Comparison of ENCODE assay signal across 7 cellular contexts in the genomic region with DNA sequence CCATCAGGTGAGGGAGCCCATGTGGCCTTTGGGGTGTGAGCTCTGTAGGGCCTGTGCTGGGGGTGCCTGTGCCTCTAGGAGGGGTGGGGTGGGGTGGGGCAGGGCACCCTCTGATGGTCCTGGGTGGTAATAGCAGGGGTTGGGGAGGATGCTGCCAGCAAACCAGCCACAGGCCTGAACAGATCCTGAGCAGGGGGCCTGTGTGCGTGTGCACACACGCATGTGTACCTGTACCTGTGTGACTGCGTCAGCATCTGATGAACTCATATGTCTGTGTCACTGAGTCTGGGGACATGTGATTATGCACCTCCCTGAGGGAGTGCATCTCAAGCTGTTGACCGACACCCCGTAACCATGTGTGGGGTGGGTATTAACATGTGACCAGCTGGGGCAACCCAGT.
A peak's percentile ranks its signal among the peaks of the same experiment; 100 is the strongest.
DNase-seq lines count a peak whose midpoint lies in the region; ATAC-seq, FAIRE-seq and TF ChIP-seq lines count a peak whose summit lies in the region.
"Not testable (repeated sequence)": the region's sequence is repeated elsewhere in the genome, so short reads cannot be mapped to it uniquely, and the experiment has no call there.

No MANE protein-coding gene starts in this region.

- ATAC-seq in GM23338: peak; percentile 15
- ATAC-seq in Panc1: 0 out of 2 replicates have a peak, but pooled peaks have one; percentile 11
- ATAC-seq in activated T-cell treated with anti-CD3 and anti-CD28 coated beads, Interleukin-2, amount 50 U/mL, for 72 hours (replicated peaks in 1 of 2): peak; percentile 20 to 26
- ATAC-seq in K562: peak; percentile 50
- ATAC-seq in foreskin keratinocyte: peak; percentile 88
- ATAC-seq in HepG2: peak; percentile 12
- ATAC-seq in stimulated activated naive CD8-positive, alpha-beta T cell treated with anti-CD3 and anti-CD28 coated beads, Interleukin-15, amount 100 ng/mL, for 72 hours: peak; percentile 25

- not testable (repeated sequence) for H3F3A ChIP-seq in GM23338 (replicated peaks; ENCODE audit: low read depth)

- WGBS in K562 (ENCODE audit: insufficient coverage, low coverage, missing lambda C conversion rate): no CpG with 5 or more reads among the region's 5 CpGs
- no CpG with 5 or more reads among the region's 5 CpGs for WGBS in HepG2 (ENCODE audit: low lambda C conversion rate)

- not testable (repeated sequence) for H3K36me3 ChIP-seq in GM23338 (ENCODE audit: insufficient read depth); Panc1 (ENCODE audit: control insufficient read depth, insufficient read depth, low read length); K562 (ENCODE audit: control insufficient read depth, insufficient read depth, low read length); HepG2 (replicated peaks in 1 of 2; ENCODE audit: control insufficient read depth in 1 of 2, insufficient read depth in 2 of 2, low read length in 2 of 2)

- intact Hi-C loops in Panc1 (cut with micrococcal nuclease; ENCODE audit: unreplicated experiment); K562 (cut with micrococcal nuclease); HepG2 (cut with micrococcal nuclease; ENCODE audit: unreplicated experiment): not testable (repeated sequence)

- POLR2A ChIA-PET in Panc1 (lab: Charles Lee); K562 (lab: Yijun Ruan, JAX); HepG2 (lab: Yijun Ruan, JAX): not testable (repeated sequence)

- H3K27me3 Mint-ChIP-seq in GM23338 (ENCODE audit: insufficient read depth, low read depth, poor library complexity); activated T-cell treated with anti-CD3 and anti-CD28 coated beads, Interleukin-2, amount 50 U/mL, for 72 hours (ENCODE audit: low read depth); stimulated activated naive CD8-positive, alpha-beta T cell treated with anti-CD3 and anti-CD28 coated beads, Interleukin-15, amount 100 ng/mL, for 72 hours: not testable (repeated sequence)

- H3K9me3 ChIP-seq in Panc1 (ENCODE audit: control insufficient read depth, insufficient read depth, low read depth, low read length); K562 (replicated peaks; ENCODE audit: control insufficient read depth, insufficient read depth, low read depth, low read length); HepG2 (ENCODE audit: low read length): not testable (repeated sequence)

- FAIRE-seq in K562 (lab: Jason Lieb, UNC); HepG2 (lab: Jason Lieb, UNC): not testable (repeated sequence)

- H3K4me2 ChIP-seq in GM23338; K562 (ENCODE audit: insufficient read depth, low read length); HepG2 (ENCODE audit: low read depth, low read length): not testable (repeated sequence)

- in situ Hi-C loops in Panc1 (cut with HindIII; ENCODE audit: low pct_unique_long_range_greater_than_20kb, low sequenced_read_pairs); K562 (cut with MboI); HepG2 (cut with HindIII; ENCODE audit: extremely low pct_ligation_motif_present, low pct_unique_long_range_greater_than_20kb): not testable (repeated sequence)

- BruUV-seq in Panc1 (replicated peaks; lab: Mats Ljungman, UMichigan); K562 (replicated peaks; lab: Mats Ljungman, UMichigan); HepG2 (replicated peaks; lab: Mats Ljungman, UMichigan): not testable (repeated sequence)

- H3K9me1 ChIP-seq in K562 (ENCODE audit: control insufficient read depth, insufficient read depth, low read length): not testable (repeated sequence)

- TF ChIP-seq CTCF in GM23338 (conservative IDR thresholded peaks at IDR 0.05; ENCODE audit: low read depth in 2 of 2); Panc1 (IDR thresholded peaks at IDR 0.05); K562 (IDR thresholded peaks at IDR 0.05 in 2 of 3, conservative IDR thresholded peaks at IDR 0.05 in 1 of 3; ENCODE audit: insufficient read depth in 2 of 3, low read depth in 1 of 3, low read length in 3 of 3); foreskin keratinocyte (conservative IDR thresholded peaks at IDR 0.05); HepG2 (CRISPR knock-in tag; IDR thresholded peaks at IDR 0.05): not testable (repeated sequence)

- H3K36me3 Mint-ChIP-seq in GM23338 (ENCODE audit: low read depth); activated T-cell treated with anti-CD3 and anti-CD28 coated beads, Interleukin-2, amount 50 U/mL, for 72 hours (ENCODE audit: insufficient read depth in 2 of 2): not testable (repeated sequence)

- not testable (repeated sequence) for TF ChIP-seq EP300 in K562 (IDR thresholded peaks at IDR 0.05; ENCODE audit: low read length); HepG2 (IDR thresholded peaks at IDR 0.05; ENCODE audit: low read depth in 2 of 2, low read length in 2 of 2); HepG2 (CRISPR knock-in tag; IDR thresholded peaks at IDR 0.05; ENCODE audit: borderline replicate concordance)

- DNase-seq in GM23338 (ENCODE audit: low spot score); Panc1 (ENCODE audit: low read depth, low spot score); activated T-cell treated with anti-CD3 and anti-CD28 coated beads, Interleukin-2, amount 50 U/mL, for 72 hours; K562 (ENCODE audit: extremely low read depth in 1 of 4, low spot score in 3 of 4); foreskin keratinocyte; HepG2 (ENCODE audit: low spot score); stimulated activated naive CD8-positive, alpha-beta T cell treated with anti-CD3 and anti-CD28 coated beads, Interleukin-15, amount 100 ng/mL, for 72 hours: not testable (repeated sequence)

- H3K9me2 ChIP-seq in GM23338 (ENCODE audit: insufficient read depth): not testable (repeated sequence)

- H3K4me1 Mint-ChIP-seq in GM23338; activated T-cell treated with anti-CD3 and anti-CD28 coated beads, Interleukin-2, amount 50 U/mL, for 72 hours (ENCODE audit: low read depth); stimulated activated naive CD8-positive, alpha-beta T cell treated with anti-CD3 and anti-CD28 coated beads, Interleukin-15, amount 100 ng/mL, for 72 hours: not testable (repeated sequence)

- not testable (repeated sequence) for H3K4me3 ChIP-seq in GM23338; Panc1 (ENCODE audit: low read depth in 2 of 2, low read length in 2 of 2); K562; HepG2 (replicated peaks in 1 of 3; ENCODE audit: insufficient read depth in 1 of 3, low read depth in 2 of 3, low read length in 3 of 3)

- not testable (repeated sequence) for H3K4me3 Mint-ChIP-seq in GM23338; activated T-cell treated with anti-CD3 and anti-CD28 coated beads, Interleukin-2, amount 50 U/mL, for 72 hours; stimulated activated naive CD8-positive, alpha-beta T cell treated with anti-CD3 and anti-CD28 coated beads, Interleukin-15, amount 100 ng/mL, for 72 hours

- H3K27ac Mint-ChIP-seq in GM23338; activated T-cell treated with anti-CD3 and anti-CD28 coated beads, Interleukin-2, amount 50 U/mL, for 72 hours; stimulated activated naive CD8-positive, alpha-beta T cell treated with anti-CD3 and anti-CD28 coated beads, Interleukin-15, amount 100 ng/mL, for 72 hours: not testable (repeated sequence)

- not testable (repeated sequence) for TF ChIP-seq RAD21 in K562 (CRISPR knock-in tag; conservative IDR thresholded peaks at IDR 0.05 in 1 of 2, IDR thresholded peaks at IDR 0.05 in 1 of 2); HepG2 (CRISPR knock-in tag; IDR thresholded peaks at IDR 0.05)

- not testable (repeated sequence) for H3K79me2 ChIP-seq in GM23338 (replicated peaks; ENCODE audit: insufficient read depth); K562 (ENCODE audit: control insufficient read depth, insufficient read depth, low read length); HepG2 (ENCODE audit: insufficient read depth, low read length)

- H4K20me1 ChIP-seq in GM23338 (replicated peaks; ENCODE audit: insufficient read depth); K562 (replicated peaks; ENCODE audit: control insufficient read depth, insufficient read depth, low read length); HepG2 (ENCODE audit: insufficient read depth, low read length): not testable (repeated sequence)

- H3K27me3 ChIP-seq in GM23338 (ENCODE audit: insufficient read depth); Panc1 (ENCODE audit: control insufficient read depth, insufficient read depth, low read length); K562 (ENCODE audit: control insufficient read depth in 2 of 2, insufficient read depth in 2 of 2, low read length in 2 of 2); foreskin keratinocyte; HepG2 (ENCODE audit: control insufficient read depth in 1 of 2, insufficient read depth in 2 of 2, low read length in 2 of 2): not testable (repeated sequence)

- not testable (repeated sequence) for H3K9me3 Mint-ChIP-seq in GM23338; activated T-cell treated with anti-CD3 and anti-CD28 coated beads, Interleukin-2, amount 50 U/mL, for 72 hours; stimulated activated naive CD8-positive, alpha-beta T cell treated with anti-CD3 and anti-CD28 coated beads, Interleukin-15, amount 100 ng/mL, for 72 hours

- not testable (repeated sequence) for H2AFZ ChIP-seq in GM23338; K562 (ENCODE audit: low read depth, low read length); HepG2 (ENCODE audit: low read length)

- CTCF ChIA-PET in Panc1 (lab: Charles Lee); K562 (lab: Yijun Ruan, JAX; ENCODE audit: low intra/inter-chr PET ratio); HepG2 (lab: Yijun Ruan, JAX; ENCODE audit: low intra/inter-chr PET ratio, low total read pairs): not testable (repeated sequence)

- not testable (repeated sequence) for H3K27ac ChIP-seq in GM23338 (ENCODE audit: low read depth); Panc1 (ENCODE audit: low read length); K562 (ENCODE audit: extremely low read depth, low read depth, low read length); foreskin keratinocyte; HepG2 (ENCODE audit: extremely low read length, insufficient read depth, low read length)

- not testable (repeated sequence) for H3K4me1 ChIP-seq in GM23338 (ENCODE audit: insufficient read depth); Panc1 (ENCODE audit: control insufficient read depth, insufficient read depth, low read length); K562 (replicated peaks in 1 of 2; ENCODE audit: control insufficient read depth in 2 of 2, insufficient read depth in 2 of 2, low read length in 2 of 2); foreskin keratinocyte; HepG2 (ENCODE audit: insufficient read depth, low read length)

- H3K9ac ChIP-seq in K562 (ENCODE audit: insufficient read depth in 1 of 2, low read depth in 2 of 2, low read length in 2 of 2); HepG2 (ENCODE audit: insufficient read depth, low read depth, low read length): not testable (repeated sequence)

- TF ChIP-seq POLR2A in K562 (conservative IDR thresholded peaks at IDR 0.05); HepG2 (IDR thresholded peaks at IDR 0.05; ENCODE audit: insufficient read depth in 1 of 2, low read depth in 2 of 2, low read length in 2 of 2): not testable (repeated sequence)

Comparison
In these comparisons a context has a peak if more than half of its experiments do, and no peak if none do; other contexts are left out.
1. ATAC-seq: peak in every context shown above with its lines; median percentile 88 in foreskin keratinocyte; 50 in K562; 25 in stimulated activated naive CD8-positive, alpha-beta T cell treated with anti-CD3 and anti-CD28 coated beads, Interleukin-15, amount 100 ng/mL, for 72 hours; 23 in activated T-cell treated with anti-CD3 and anti-CD28 coated beads, Interleukin-2, amount 50 U/mL, for 72 hours; 15 in GM23338; 12 in HepG2; 11 in Panc1.